Comparison of ENCODE assay signal across 8 cellular contexts in genomic region chr19:4723465-4724251, GRCh38. TPM values are rescaled to one million over a fixed set of nuclear protein-coding genes. Genes with fewer than 3 reads are reported as not detected.
DNase-seq lines count a peak whose midpoint lies in the region; ATAC-seq, FAIRE-seq and TF ChIP-seq lines count a peak whose summit lies in the region.

TSS of gene DPP9 (minus strand) at chr19:4723842. CDS start at chr19:4719906, 3,936 bp downstream.

- H3K9me3 Mint-ChIP-seq in natural killer cell: no peaks in the 10 kb centered on the region

- peaks cover 22% of the 10 kb centered on the region for H4K20me1 ChIP-seq in Loucy (ENCODE audit: insufficient read depth, low read length, poor library complexity, severe bottlenecking)

- H3F3A ChIP-seq in Loucy (ENCODE audit: low read depth): peaks cover 6% of the 10 kb centered on the region; the same call in 1 of the 2 replicates

- ATAC-seq in natural killer cell: peak; percentile 94 to 99 (median 94)

- H3K36me3 Mint-ChIP-seq in natural killer cell: no peaks in the 10 kb centered on the region

- H3K27me3 ChIP-seq in Loucy (ENCODE audit: insufficient read depth, low read length, poor library complexity, severe bottlenecking): peaks cover 4% of the 10 kb centered on the region

- no peak for FAIRE-seq in H54 (lab: Jason Lieb, UNC)

- intact Hi-C loops in natural killer cell (cut with micrococcal nuclease): loop anchor here (1.0 to 5.0 kb wide), 2 partner anchors 68 to 1179 kb away; partner anchors contain the start of genes FEM1A, NDUFA11 and VMAC

- H3K4me1 ChIP-seq in Loucy (ENCODE audit: insufficient read depth, low read length, poor library complexity, severe bottlenecking): peaks cover 23% of the 10 kb centered on the region

- H3K4me3 ChIP-seq in Loucy (ENCODE audit: low read length, poor library complexity, severe bottlenecking): peak within 1 kb of the TSS; percentile 94

- peak within 1 kb of the TSS; percentile 98 for H2AFZ ChIP-seq in Loucy (ENCODE audit: low read length)

- peaks cover 32 to 55% of the 10 kb centered on the region in 2 donors for H3K4me1 Mint-ChIP-seq in natural killer cell

- peak within 1 kb of the TSS; percentile 98 for H3K27ac Mint-ChIP-seq in natural killer cell

- H3K27me3 Mint-ChIP-seq in natural killer cell (ENCODE audit: low read depth in 2 of 2): peaks cover 0 to 3% of the 10 kb centered on the region in 2 donors

- peak within 1 kb of the TSS; percentile 95 for H3K4me3 Mint-ChIP-seq in natural killer cell

- H3K36me3 ChIP-seq in Loucy (ENCODE audit: insufficient read depth, low read length): peaks cover 7% of the 10 kb centered on the region; the same call in 1 of the 2 replicates

- DNase-seq in ELF-1 (ENCODE audit: low read depth, low spot score) (peak; percentile 100), H54 (ENCODE audit: insufficient read length, low spot score) (peak; percentile 97), fibroblast of peridontal ligament (ENCODE audit: extremely low read depth) (peak; percentile 98), natural killer cell (peak; percentile 91)
- peak; percentile 95 for DNase-seq in activated T-helper 9 cell treated with anti-CD3 and anti-CD28 coated beads, Interleukin-2, amount 50 U/mL, for 16 hours (ENCODE audit: low read depth)
- DNase-seq in stimulated activated naive CD4-positive, alpha-beta T cell treated with Interleukin-2 at 50 U/mL for 16 hours (lab: John Stamatoyannopoulos, UW): peak; percentile 97

- peak within 1 kb of the TSS; percentile 100 for H3K4me2 ChIP-seq in Loucy (ENCODE audit: low read depth, low read length, poor library complexity, severe bottlenecking)

- H3K9me3 ChIP-seq in Loucy (ENCODE audit: insufficient read depth, low read depth, low read length): no peaks in the 10 kb centered on the region

- peaks cover 41% of the 10 kb centered on the region for H3K79me2 ChIP-seq in Loucy (ENCODE audit: insufficient read depth, low read length)

- TF ChIP-seq CTCF in Loucy (conservative IDR thresholded peaks at IDR 0.05; ENCODE audit: low read length) (no peak), natural killer cell (IDR thresholded peaks at IDR 0.05) (no peak)

- no peaks in the 10 kb centered on the region for H3K9me2 ChIP-seq in Loucy (replicated peaks; ENCODE audit: low read depth, low read length)

- TF ChIP-seq POLR2A in H54 (IDR thresholded peaks at IDR 0.05; ENCODE audit: low read depth, low read length) (peak; percentile 51), Raji (IDR thresholded peaks at IDR 0.05; ENCODE audit: insufficient read depth, low read depth, low read length) (0 out of 2 replicates have a peak, but pooled peaks have one; percentile 64)

- H3K9ac ChIP-seq in Loucy (ENCODE audit: low read depth, low read length, poor library complexity, severe bottlenecking): peak within 1 kb of the TSS; percentile 91

RNA-seq across cellular contexts. Expression of gene DPP9, which starts in this region (rescaled TPM):
- 100 to 1,000 TPM; 133 to 183 (median 165) TPM for total RNA-seq in natural killer cell

Comparison
In these comparisons a context has a peak if more than half of its experiments do, and no peak if none do; other contexts are left out.
1. Peak in every context shown above with its lines: DNase-seq, ATAC-seq and H3K4me3 ChIP-seq.